ENCODE assay signal across 19 cellular contexts in genomic region chr15:101478701-101479341, GRCh38.
"Had no signal": no experiment of that assay in that cellular context is flagged by ENCODE, and none has a peak within 500 bp of the region (broad histone marks: within the 10 kb centered on the region; RNA-seq: fewer than 3 reads in every experiment).

No MANE protein-coding gene starts in this region.

- H3K4me3 Mint-ChIP-seq: activated CD4-positive, alpha-beta memory T cell treated with anti-CD3 and anti-CD28 coated beads for 36 hours; activated CD4-positive, alpha-beta T cell treated with anti-CD3 and anti-CD28 coated beads for 36 hours; activated CD8-positive, alpha-beta memory T cell treated with anti-CD3 and anti-CD28 coated beads, Interleukin-2, amount 10 ng/mL, durations not matched to agents 7 days and 5 days; nephron had no signal

- H3K36me3 Mint-ChIP-seq: activated CD4-positive, alpha-beta memory T cell treated with anti-CD3 and anti-CD28 coated beads for 36 hours; activated CD8-positive, alpha-beta memory T cell treated with anti-CD3 and anti-CD28 coated beads, Interleukin-2, amount 10 ng/mL, durations not matched to agents 7 days and 5 days; activated naive CD4-positive, alpha-beta T cell treated with anti-CD3 and anti-CD28 coated beads, Interleukin-2, amount 50 U/mL, for 72 hours had no signal

- H3K27me3 ChIP-seq: gastrocnemius medialis, heart left ventricle, sigmoid colon, stomach, thyroid gland, uterus had no signal

- DNase-seq: activated CD4-positive, alpha-beta memory T cell treated with anti-CD3 and anti-CD28 coated beads for 36 hours; activated CD4-positive, alpha-beta T cell treated with anti-CD3 and anti-CD28 coated beads for 36 hours; activated CD8-positive, alpha-beta memory T cell treated with anti-CD3 and anti-CD28 coated beads, Interleukin-2, amount 10 ng/mL, durations not matched to agents 7 days and 5 days; activated gamma-delta T cell; activated T-cell treated with anti-CD3 and anti-CD28 coated beads, Interleukin-2, amount 50 U/mL, for 1 hour; central memory CD4-positive, alpha-beta T cell; effector memory CD4-positive, alpha-beta T cell; gastrocnemius medialis; sigmoid colon; stimulated activated CD4-positive, alpha-beta T cell treated with anti-CD3 and anti-CD28 coated beads, Interleukin-1b, Interleukin-23, amount 100 ng/mL, for 48 hours; stomach; T-helper 2 cell; thyroid gland; uterus had no signal

- H3K27ac ChIP-seq: coronary artery, epithelial cell of prostate, sigmoid colon, stomach, thyroid gland, uterus had no signal

- H3K9me3 Mint-ChIP-seq: activated CD4-positive, alpha-beta memory T cell treated with anti-CD3 and anti-CD28 coated beads for 36 hours; activated naive CD4-positive, alpha-beta T cell treated with anti-CD3 and anti-CD28 coated beads, Interleukin-2, amount 50 U/mL, for 72 hours; nephron had no signal

- H3K4me1 Mint-ChIP-seq: activated CD4-positive, alpha-beta T cell treated with anti-CD3 and anti-CD28 coated beads for 36 hours had no signal

- H3K4me1 ChIP-seq: sigmoid colon, thyroid gland, uterus had no signal

- ATAC-seq: activated CD4-positive, alpha-beta T cell treated with anti-CD3 and anti-CD28 coated beads for 36 hours; activated CD8-positive, alpha-beta memory T cell treated with anti-CD3 and anti-CD28 coated beads, Interleukin-2, amount 10 ng/mL, durations not matched to agents 7 days and 5 days; activated naive CD4-positive, alpha-beta T cell treated with anti-CD3 and anti-CD28 coated beads, Interleukin-2, amount 50 U/mL, for 72 hours; gastrocnemius medialis had no signal

- H3K9me3 ChIP-seq: gastrocnemius medialis, heart left ventricle, sigmoid colon, stomach, thyroid gland, uterus had no signal

- H3K4me3 ChIP-seq: coronary artery, gastrocnemius medialis, heart left ventricle, sigmoid colon, stomach, thyroid gland, uterus had no signal

- H3K27ac Mint-ChIP-seq: activated CD4-positive, alpha-beta memory T cell treated with anti-CD3 and anti-CD28 coated beads for 36 hours; activated CD4-positive, alpha-beta T cell treated with anti-CD3 and anti-CD28 coated beads for 36 hours; activated CD8-positive, alpha-beta memory T cell treated with anti-CD3 and anti-CD28 coated beads, Interleukin-2, amount 10 ng/mL, durations not matched to agents 7 days and 5 days; activated naive CD4-positive, alpha-beta T cell treated with anti-CD3 and anti-CD28 coated beads, Interleukin-2, amount 50 U/mL, for 72 hours; nephron had no signal

- H3K36me3 ChIP-seq: gastrocnemius medialis, sigmoid colon, stomach, thyroid gland, uterus had no signal
